8 cellular contexts compared by ENCODE assay signal in genomic region chrX:148500428-148501120, GRCh38. TPM values are rescaled to one million over a fixed set of nuclear protein-coding genes. Genes with fewer than 3 reads are reported as not detected.
DNase-seq lines count a peak whose midpoint lies in the region; ATAC-seq, FAIRE-seq and TF ChIP-seq lines count a peak whose summit lies in the region.

AFF2 (plus strand) TSS chrX:148500617; CDS start chrX:148501098, 481 bp downstream.

- H3K27me3 ChIP-seq in BLaER1 (no peaks in the 10 kb centered on the region), foreskin keratinocyte (peaks cover 40% of the 10 kb centered on the region), pancreas (peaks cover 3 to 44% (median 4%) of the 10 kb centered on the region in 4 donors)

- H3K4me2 ChIP-seq in BLaER1 = peak within 1 kb of the TSS; percentile 79

- H3K9me3 ChIP-seq in BLaER1 (peaks cover 31% of the 10 kb centered on the region), pancreas (no peaks in the 10 kb centered on the region)

- H3K4me1 ChIP-seq in BLaER1 = peaks cover 59% of the 10 kb centered on the region
- H3K4me1 ChIP-seq in foreskin keratinocyte = no peaks in the 10 kb centered on the region
- no peaks in the 10 kb centered on the region for H3K4me1 ChIP-seq in pancreas

- no peak for TF ChIP-seq CTCF in foreskin keratinocyte (conservative IDR thresholded peaks at IDR 0.05)
- TF ChIP-seq CTCF in pancreas (IDR thresholded peaks at IDR 0.05) = no peak

- peak within 1 kb of the TSS; percentile 94 for H3K9ac ChIP-seq in BLaER1

- H3K36me3 ChIP-seq in BLaER1 (no peaks in the 10 kb centered on the region; the same call in 1 of the 2 replicates), pancreas (no peaks in the 10 kb centered on the region)

- no peak for FAIRE-seq in pancreas (lab: Jason Lieb, UNC)

- H3K27ac ChIP-seq in BLaER1 (peak within 1 kb of the TSS; percentile 95), foreskin keratinocyte (no peak within 1 kb of the TSS), pancreas (no peak within 1 kb of the TSS)

- peak; percentile 54 for DNase-seq in NCI-H748 (lab: John Stamatoyannopoulos, UW; ENCODE audit: unreplicated experiment)
- DNase-seq in activated T-cell treated with anti-CD3 and anti-CD28 coated beads, Interleukin-2, amount 50 U/mL, for 4 hours = peak; percentile 42
- DNase-seq in foreskin keratinocyte = no peak
- DNase-seq in pancreas = peak in 5 of 6 donors; percentile 2 to 74 (median 38)
- DNase-seq in cerebellar nuclear complex (lab: John Stamatoyannopoulos, UW) = no peak
- no peak for DNase-seq in EL

- peaks cover 8% of the 10 kb centered on the region for H3K4me1 Mint-ChIP-seq in activated T-cell treated with anti-CD3 and anti-CD28 coated beads, Interleukin-2, amount 50 U/mL, for 4 hours (ENCODE audit: low read depth)

- H3K4me3 ChIP-seq in BLaER1 = peak within 1 kb of the TSS; percentile 80
- H3K4me3 ChIP-seq in pancreas = peak within 1 kb of the TSS; percentile 3 to 47 (median 20)

- peaks cover 11% of the 10 kb centered on the region for H3K27me3 Mint-ChIP-seq in activated T-cell treated with anti-CD3 and anti-CD28 coated beads, Interleukin-2, amount 50 U/mL, for 4 hours (ENCODE audit: low read depth)

- H3K9me3 Mint-ChIP-seq in activated T-cell treated with anti-CD3 and anti-CD28 coated beads, Interleukin-2, amount 50 U/mL, for 4 hours = no peaks in the 10 kb centered on the region

- ATAC-seq in GM21717 (IDR thresholded peaks at IDR 0.05; ENCODE audit: unreplicated experiment) = peak; percentile 48
- ATAC-seq in activated T-cell treated with anti-CD3 and anti-CD28 coated beads, Interleukin-2, amount 50 U/mL, for 4 hours = peak; percentile 60 to 63
- ATAC-seq in foreskin keratinocyte = peak; percentile 68
- peak; percentile 50 to 70 (median 64) for ATAC-seq in pancreas

- H3K4me3 Mint-ChIP-seq in activated T-cell treated with anti-CD3 and anti-CD28 coated beads, Interleukin-2, amount 50 U/mL, for 4 hours = peak within 1 kb of the TSS; percentile 86

- no peaks in the 10 kb centered on the region for H3K36me3 Mint-ChIP-seq in activated T-cell treated with anti-CD3 and anti-CD28 coated beads, Interleukin-2, amount 50 U/mL, for 4 hours (ENCODE audit: insufficient read depth)

- WGBS in pancreas, 2 donors = 1 to 41% methylated on average over 68 to 88 of the region's 98 CpGs

- intact Hi-C loops in pancreas (cut with DNase I) = no loop called here

- H4K20me1 ChIP-seq in BLaER1 = peaks cover 5% of the 10 kb centered on the region; the same call in 1 of the 2 replicates

RNA-seq across cellular contexts. Expression of gene AFF2, which starts in this region (rescaled TPM):
- total RNA-seq in activated T-cell treated with anti-CD3 and anti-CD28 coated beads, Interleukin-2, amount 50 U/mL, for 4 hours = 1 to 10 TPM; 4.9 to 7.0 (median 5.8) TPM
- 0.03 and 0.04 TPM in 2 replicates for total RNA-seq in foreskin keratinocyte
- not detected in 2 replicates for polyA plus RNA-seq in foreskin keratinocyte
- under 1 TPM; 0.04 to 0.93 (median 0.53) TPM for total RNA-seq in pancreas
- polyA plus RNA-seq in pancreas = under 1 TPM; 0.15 to 0.16 TPM

Comparison
In these comparisons a context has a peak if more than half of its experiments do, and no peak if none do; other contexts are left out.
1. Peak in ATAC-seq in foreskin keratinocyte; RNA of the gene not detected or under 1 TPM.
2. Peak in DNase-seq, ATAC-seq and H3K4me3 ChIP-seq in pancreas; RNA of the gene not detected or under 1 TPM.
3. DNase-seq: peak in NCI-H748 (single experiment) and activated T-cell treated with anti-CD3 and anti-CD28 coated beads, Interleukin-2, amount 50 U/mL, for 4 hours (single experiment); none in foreskin keratinocyte (0 of 2), cerebellar nuclear complex (0 of 2) and EL (single experiment).
4. Peak in every context shown above with its lines, with median percentiles within 50 percentile points of each other: ATAC-seq.